In the genomic region with DNA sequence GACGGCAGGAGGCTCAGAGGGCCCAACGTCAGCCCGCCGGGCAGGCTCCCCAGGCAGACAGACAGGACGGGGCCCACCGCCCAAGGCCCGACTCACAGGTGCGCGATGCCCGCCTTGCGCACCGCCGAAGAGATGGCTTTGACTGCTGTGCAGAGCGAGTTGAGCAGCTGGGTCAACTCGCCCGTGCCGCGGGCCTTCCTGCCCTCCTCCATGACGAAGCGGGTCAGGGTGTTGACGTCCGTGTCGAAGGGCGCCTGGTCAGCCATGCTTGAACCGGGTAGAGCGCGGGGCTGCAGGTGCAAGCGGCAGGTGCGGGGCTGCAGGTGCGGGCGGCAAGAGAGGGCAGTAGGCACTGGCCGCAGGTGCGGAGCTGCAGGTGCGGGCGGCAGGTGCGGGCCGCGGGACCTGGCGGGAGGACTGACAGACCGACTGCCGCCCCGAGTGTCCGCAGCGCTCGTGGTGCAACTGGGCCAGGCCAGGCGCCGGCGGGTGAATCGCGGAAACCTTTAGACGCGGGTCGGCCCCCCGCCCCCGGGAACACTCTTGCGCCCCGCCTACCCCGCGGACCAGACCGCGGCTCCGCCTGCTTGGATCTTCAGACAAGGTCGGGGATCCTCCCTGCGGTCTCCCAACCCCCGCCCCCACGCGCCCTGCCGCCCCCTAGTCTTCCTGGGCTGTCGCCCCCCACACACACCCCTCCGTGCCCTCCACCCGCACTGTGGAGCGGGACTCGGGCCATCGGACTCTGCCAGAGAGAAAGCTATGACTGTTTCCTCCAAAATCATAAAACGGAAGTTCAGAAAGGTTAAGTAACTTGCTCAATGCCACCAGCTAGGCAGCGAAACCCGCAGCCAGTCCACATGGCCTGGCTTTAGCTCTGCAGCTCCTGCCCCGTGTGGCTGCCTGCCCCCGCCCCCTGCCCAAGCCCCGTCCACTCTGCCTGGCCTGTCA, we compare ENCODE assay signal across 8 cellular contexts. TPM values are rescaled to one million over a fixed set of nuclear protein-coding genes. Genes with fewer than 3 reads are reported as not detected.
DNase-seq lines count a peak whose midpoint lies in the region; ATAC-seq, FAIRE-seq and TF ChIP-seq lines count a peak whose summit lies in the region.

A gene (minus strand): TSS at position 474 of the 951 bp plus-strand sequence. CDS start 208 bp downstream, at position 266.

- H2AFZ ChIP-seq in H1 (ENCODE audit: low read length), result peak within 1 kb of the TSS; percentile 3; the same call in 1 of the 2 replicates

- peak within 1 kb of the TSS; percentile 90; the same call in 1 of the 2 replicates for H2BK12ac ChIP-seq in H1 (ENCODE audit: low read depth, low read length)

- 4% methylated on average over 51 of the region's 80 CpGs; no CpG with 5 or more reads in 1 of the 2 experiments for WGBS in H1 (ENCODE audit: extremely low coverage in 1 of 2, insufficient coverage in 1 of 2, insufficient read length in 1 of 2, insufficient replicate concordance in 2 of 2, low coverage in 1 of 2, low lambda C conversion rate in 2 of 2, missing lambda C conversion rate in 1 of 2), 2 experiments

- H3K27me3 ChIP-seq in HUES48 (ENCODE audit: control insufficient read depth, insufficient read depth, low read length) (peaks cover 74% of the 10 kb centered on the region), H1 (replicated peaks in 1 of 4; ENCODE audit: control insufficient read depth in 3 of 4, extremely low read depth in 1 of 4, insufficient read depth in 3 of 4, low read length in 3 of 4) (peaks cover 27 to 55% (median 50%) of the 10 kb centered on the region in 4 experiments), stomach smooth muscle (ENCODE audit: control insufficient read depth in 1 of 2, insufficient read depth in 2 of 2, low read length in 2 of 2) (peaks cover 14 to 16% of the 10 kb centered on the region in 2 donors)

- H3K4me3 ChIP-seq in HUES48 (ENCODE audit: low read depth, low read length) (peak within 1 kb of the TSS; percentile 54), H1 (ENCODE audit: extremely low read depth in 1 of 4, insufficient read depth in 2 of 4, low read depth in 3 of 4, low read length in 4 of 4) (peak within 1 kb of the TSS; percentile 39 to 63 (median 54)), stomach smooth muscle (ENCODE audit: low read length in 2 of 2) (peak within 1 kb of the TSS; percentile 54 to 73)

- peak within 1 kb of the TSS; percentile 85 to 89 for H3K4me2 ChIP-seq in H1 (ENCODE audit: insufficient read depth in 1 of 2, low read depth in 2 of 2, low read length in 2 of 2)

- no peak for TF ChIP-seq CTCF in H1 (IDR thresholded peaks at IDR 0.05; ENCODE audit: control extremely low read depth in 1 of 3, insufficient read depth in 1 of 3, low read depth in 1 of 3, low read length in 3 of 3)

- no peak within 1 kb of the TSS for H2BK120ac ChIP-seq in H1 (replicated peaks; ENCODE audit: low read depth, low read length)

- H3K9me3 Mint-ChIP-seq in activated CD4-positive, alpha-beta memory T cell treated with anti-CD3 and anti-CD28 coated beads, Interleukin-2, amount 10 ng/mL, durations not matched to agents 7 days and 5 days, result no peaks in the 10 kb centered on the region

- no peak for ATAC-seq in HG03095 (IDR thresholded peaks at IDR 0.05; ENCODE audit: unreplicated experiment)

- H4K5ac ChIP-seq in H1 (ENCODE audit: insufficient read length, low read depth, low read length), result no peak within 1 kb of the TSS

- POLR2A ChIA-PET in activated CD4-positive, alpha-beta memory T cell treated with anti-CD3 and anti-CD28 coated beads, Interleukin-2, amount 10 ng/mL, durations not matched to agents 7 days and 5 days (lab: Charles Lee), result interaction anchor here (1.4 kb wide), 1 partner anchor 18 kb away, joined by 3 read pairs; no protein-coding TSS in a partner anchor
- POLR2A ChIA-PET in H1 (lab: Charles Lee; ENCODE audit: partially characterized antibody), result interaction anchor here (1.0 to 2.0 kb wide), 6 partner anchors 8 to 85 kb away, joined by 3 to 9 read pairs (median 4); a partner anchor contains a TSS

- H3K14ac ChIP-seq in H1 (ENCODE audit: insufficient read length), result no peak within 1 kb of the TSS

- peak; percentile 39 for DNase-seq in activated CD4-positive, alpha-beta memory T cell treated with anti-CD3 and anti-CD28 coated beads, Interleukin-2, amount 10 ng/mL, durations not matched to agents 7 days and 5 days
- DNase-seq in H1 (ENCODE audit: low read depth in 1 of 2, low spot score in 2 of 2), result peak in 1 of 2 experiments; percentile 74
- DNase-seq in mucosa of gallbladder (ENCODE audit: low spot score), result peak; percentile 40
- no peak for DNase-seq in NCI-H446 treated with DMSO at 0.1 percent for 48 hours (lab: John Stamatoyannopoulos, UW)

- peaks cover 13% of the 10 kb centered on the region for H3K4me1 Mint-ChIP-seq in activated CD4-positive, alpha-beta memory T cell treated with anti-CD3 and anti-CD28 coated beads, Interleukin-2, amount 10 ng/mL, durations not matched to agents 7 days and 5 days

- H3K27me3 Mint-ChIP-seq in activated CD4-positive, alpha-beta memory T cell treated with anti-CD3 and anti-CD28 coated beads, Interleukin-2, amount 10 ng/mL, durations not matched to agents 7 days and 5 days, result peaks cover 34% of the 10 kb centered on the region

- H3K4me3 Mint-ChIP-seq in activated CD4-positive, alpha-beta memory T cell treated with anti-CD3 and anti-CD28 coated beads, Interleukin-2, amount 10 ng/mL, durations not matched to agents 7 days and 5 days, result peak within 1 kb of the TSS; percentile 81

- H3K23me2 ChIP-seq in H1 (ENCODE audit: low read depth, low read length), result peaks cover 16% of the 10 kb centered on the region; the same call in 1 of the 2 replicates

- no peaks in the 10 kb centered on the region for H3K79me1 ChIP-seq in H1 (ENCODE audit: low read depth, low read length)

- H3K9me3 ChIP-seq in ES-I3 (ENCODE audit: control insufficient read depth, insufficient read depth, low read length) (no peaks in the 10 kb centered on the region), HUES48 (ENCODE audit: control insufficient read depth, insufficient read depth, low read length) (no peaks in the 10 kb centered on the region), H1 (ENCODE audit: insufficient read depth in 2 of 2, low read depth in 1 of 2, low read length in 1 of 2) (no peaks in the 10 kb centered on the region), stomach smooth muscle (ENCODE audit: control insufficient read depth in 2 of 2, low read length in 2 of 2) (no peaks in the 10 kb centered on the region)

- H3K56ac ChIP-seq in H1 (replicated peaks; ENCODE audit: insufficient read length, low read depth, low read length), result no peak within 1 kb of the TSS

- no peak within 1 kb of the TSS for H3K23ac ChIP-seq in H1 (ENCODE audit: insufficient read length)

- no peaks in the 10 kb centered on the region for H4K20me1 ChIP-seq in H1 (replicated peaks in 1 of 2; ENCODE audit: control insufficient read depth in 1 of 2, insufficient read depth in 2 of 2, low read length in 2 of 2)

- H3K4me1 ChIP-seq in ES-I3 (ENCODE audit: insufficient read depth, low read length) (peaks cover 7% of the 10 kb centered on the region; the same call in 1 of the 2 replicates), HUES48 (ENCODE audit: control insufficient read depth, insufficient read depth, low read length) (peaks cover 7% of the 10 kb centered on the region; the same call in 1 of the 2 replicates), H1 (replicated peaks in 1 of 4; ENCODE audit: control insufficient read depth in 3 of 4, insufficient read depth in 4 of 4, low read length in 3 of 4) (peaks cover 3 to 16% (median 8%) of the 10 kb centered on the region in 4 experiments), stomach smooth muscle (ENCODE audit: control insufficient read depth, insufficient read depth, low read length) (peaks cover 6% of the 10 kb centered on the region)

- CTCF ChIA-PET in activated CD4-positive, alpha-beta memory T cell treated with anti-CD3 and anti-CD28 coated beads, Interleukin-2, amount 10 ng/mL, durations not matched to agents 7 days and 5 days (lab: Charles Lee), result interaction anchor here (0.8 to 2.5 kb wide), 2 partner anchors 30 to 42 kb away, joined by 3 to 7 read pairs; no protein-coding TSS in a partner anchor
- CTCF ChIA-PET in H1 (lab: Charles Lee; ENCODE audit: partially characterized antibody), result interaction anchor here (0.8 to 1.6 kb wide), 9 partner anchors 9 to 85 kb away, joined by 3 to 7 read pairs (median 5); no protein-coding TSS in a partner anchor

- no peak within 1 kb of the TSS; the same call in 1 of the 2 replicates for H2BK20ac ChIP-seq in H1 (ENCODE audit: low read length)

- H3K4ac ChIP-seq in H1 (replicated peaks; ENCODE audit: insufficient read length, low read depth, low read length), result no peak within 1 kb of the TSS

- H2AK5ac ChIP-seq in H1 (ENCODE audit: low read depth, low read length), result 0 out of 2 replicates have a peak within 1 kb of the TSS, but pooled peaks have one; percentile 40

- no peaks in the 10 kb centered on the region for H3K36me3 Mint-ChIP-seq in activated CD4-positive, alpha-beta memory T cell treated with anti-CD3 and anti-CD28 coated beads, Interleukin-2, amount 10 ng/mL, durations not matched to agents 7 days and 5 days (ENCODE audit: low read depth)

- peak within 1 kb of the TSS; percentile 77 for H3K27ac ChIP-seq in HUES48 (ENCODE audit: low read depth, low read length)
- H3K27ac ChIP-seq in H1 (ENCODE audit: low read depth, low read length), result no peak within 1 kb of the TSS
- H3K27ac ChIP-seq in stomach smooth muscle (ENCODE audit: low read length), result no peak within 1 kb of the TSS

- H3K36me3 ChIP-seq in ES-I3 (ENCODE audit: insufficient read depth, low read length) (no peaks in the 10 kb centered on the region), HUES48 (ENCODE audit: control insufficient read depth, insufficient read depth, low read length) (no peaks in the 10 kb centered on the region), H1 (ENCODE audit: control insufficient read depth in 2 of 4, insufficient read depth in 4 of 4, low read length in 3 of 4) (no peaks in the 10 kb centered on the region), stomach smooth muscle (ENCODE audit: control insufficient read depth in 2 of 2, insufficient read depth in 2 of 2, low read length in 2 of 2) (no peaks in the 10 kb centered on the region)

- no peak for TF ChIP-seq POLR2A in H1 (IDR thresholded peaks at IDR 0.05; ENCODE audit: control extremely low read depth in 1 of 2, low read depth in 2 of 2, low read length in 2 of 2)

- no peak within 1 kb of the TSS for H3K27ac Mint-ChIP-seq in activated CD4-positive, alpha-beta memory T cell treated with anti-CD3 and anti-CD28 coated beads, Interleukin-2, amount 10 ng/mL, durations not matched to agents 7 days and 5 days

- H4K91ac ChIP-seq in H1 (replicated peaks; ENCODE audit: insufficient read length, low read length), result no peak within 1 kb of the TSS

- no peak for FAIRE-seq in H1 (lab: Jason Lieb, UNC)

- peak within 1 kb of the TSS; percentile 10; the same call in 1 of the 2 replicates for H2BK5ac ChIP-seq in H1 (ENCODE audit: low read depth, low read length)

- no peak for TF ChIP-seq EP300 in H1 (IDR thresholded peaks at IDR 0.05; ENCODE audit: borderline replicate concordance in 1 of 2, low read depth in 2 of 2, low read length in 2 of 2)

- H2BK15ac ChIP-seq in H1 (ENCODE audit: low read length), result 0 out of 2 replicates have a peak within 1 kb of the TSS, but pooled peaks have one; percentile 53

- TF ChIP-seq RAD21 in H1 (IDR thresholded peaks at IDR 0.05 in 1 of 2, conservative IDR thresholded peaks at IDR 0.05 in 1 of 2; ENCODE audit: low read depth in 2 of 2, low read length in 2 of 2), result no peak

- H3K18ac ChIP-seq in H1 (ENCODE audit: extremely low read depth, low read length), result peak within 1 kb of the TSS; percentile 48

- no peaks in the 10 kb centered on the region for H3K79me2 ChIP-seq in H1 (ENCODE audit: control insufficient read depth in 1 of 2, insufficient read depth in 2 of 2, low read length in 2 of 2)

- H4K8ac ChIP-seq in H1 (ENCODE audit: extremely low read depth, insufficient read depth, low read length), result peak within 1 kb of the TSS; percentile 63; the same call in 1 of the 2 replicates

- H3K9ac ChIP-seq in ES-I3 (ENCODE audit: low read depth, low read length), result peak within 1 kb of the TSS; percentile 51
- peak within 1 kb of the TSS; percentile 29; the same call in 1 of the 2 replicates for H3K9ac ChIP-seq in HUES48 (ENCODE audit: low read depth, low read length)
- no peak within 1 kb of the TSS; a peak in 1 of 7 replicates for H3K9ac ChIP-seq in H1 (replicated peaks in 1 of 4; ENCODE audit: extremely low read depth in 1 of 4, low read depth in 3 of 4, low read length in 3 of 4)
- peak within 1 kb of the TSS in 1 of 2 donors; percentile 33 for H3K9ac ChIP-seq in stomach smooth muscle (ENCODE audit: low read length in 2 of 2)

RNA-seq across cellular contexts. Expression of the gene that starts here (rescaled TPM):
- under 1 TPM; 0.40 to 0.65 TPM for total RNA-seq in activated CD4-positive, alpha-beta memory T cell treated with anti-CD3 and anti-CD28 coated beads, Interleukin-2, amount 10 ng/mL, durations not matched to agents 7 days and 5 days
- total RNA-seq in H1 (2021; fragmentation: NEBNext Ultra II Directional; extraction: Animal tissue kit (Norgen Biotek cat#: 25700)), result 1.0 and 2.2 TPM in 2 replicates
- polyA plus RNA-seq in H1 (2011; rRNA removed), result 2.6 and 4.1 TPM in 2 replicates
- polyA plus RNA-seq in H1 (2011; cell fraction: cytosol; rRNA removed), result 3.3 TPM
- 2.7 TPM for polyA plus RNA-seq in H1 (2011; cell fraction: nucleus; rRNA removed)
- polyA plus RNA-seq in H1 (2012, experiment 1 of 2), result 3.2 to 5.2 TPM (median 3.6 TPM) in 4 replicates
- polyA plus RNA-seq in H1 (2012, experiment 2 of 2), result 4.3 TPM
- polyA plus RNA-seq in H1 (2013, experiment 1 of 2), result 1.9 TPM
- 2.2 TPM for polyA plus RNA-seq in H1 (2013, experiment 2 of 2)
- polyA minus RNA-seq in H1 (2011; rRNA and poly(A)+ RNA removed), result 1.2 and 1.7 TPM in 2 replicates
- 1.3 TPM for polyA minus RNA-seq in H1 (2011; cell fraction: cytosol; rRNA and poly(A)+ RNA removed)
- 1.1 TPM for polyA minus RNA-seq in H1 (2011; cell fraction: nucleus; rRNA and poly(A)+ RNA removed)
- 50.5 TPM for total RNA-seq in mucosa of gallbladder

Comparison
In these comparisons a context has a peak if more than half of its experiments do, and no peak if none do; other contexts are left out.
1. RNA of the gene that starts here (total RNA-seq): 50.5 TPM in mucosa of gallbladder (single experiment); 1.0 to 2.2 TPM in H1 and 0.40 to 0.65 TPM in activated CD4-positive, alpha-beta memory T cell treated with anti-CD3 and anti-CD28 coated beads, Interleukin-2, amount 10 ng/mL, durations not matched to agents 7 days and 5 days; every median in the first group is over 10 times any median in the second.
2. Peak in DNase-seq in activated CD4-positive, alpha-beta memory T cell treated with anti-CD3 and anti-CD28 coated beads, Interleukin-2, amount 10 ng/mL, durations not matched to agents 7 days and 5 days; RNA of the gene not detected or under 1 TPM.
3. H3K9ac ChIP-seq: peak in ES-I3 (single experiment) and HUES48 (single experiment); none in H1 (0 of 4).
4. Peak in every context shown above with its lines, with median percentiles within 50 percentile points of each other: H3K4me3 ChIP-seq.